Comparison of ENCODE assay signal across 17 cellular contexts in genomic region chr22:38456841-38457699, GRCh38. TPM values are rescaled to one million over a fixed set of nuclear protein-coding genes. Genes with fewer than 3 reads are reported as not detected.
DNase-seq lines count a peak whose midpoint lies in the region; ATAC-seq, FAIRE-seq and TF ChIP-seq lines count a peak whose summit lies in the region.
"Had no signal": no experiment of that assay in that cellular context is flagged by ENCODE, and none has a peak within 500 bp of the region (broad histone marks: within the 10 kb centered on the region; RNA-seq: fewer than 3 reads in every experiment).

No MANE protein-coding gene starts in this region.

- H2BK120ac ChIP-seq in H1 (replicated peaks; ENCODE audit: low read depth, low read length) (no peak overlapping the region), neuronal stem cell (ENCODE audit: low read depth, low read length) (peak overlapping the region; percentile 35)

- H3K27me3 Mint-ChIP-seq in IgD-negative memory B cell, result peaks cover 63% of the 10 kb centered on the region

- no peak overlapping the region for H3K4me3 ChIP-seq in SK-N-SH (ENCODE audit: low read depth in 2 of 2, low read length in 1 of 2)
- H3K4me3 ChIP-seq in H1 (ENCODE audit: extremely low read depth in 1 of 4, insufficient read depth in 2 of 4, low read depth in 3 of 4, low read length in 4 of 4), result no peak overlapping the region
- peak overlapping the region in 1 of 2 donors; percentile 31 for H3K4me3 ChIP-seq in neuronal stem cell (ENCODE audit: low read length in 2 of 2)
- H3K4me3 ChIP-seq in smooth muscle cell, result no peak overlapping the region
- H3K4me3 ChIP-seq in upper lobe of right lung, result no peak overlapping the region

- no peak overlapping the region for H4K5ac ChIP-seq in H1 (ENCODE audit: insufficient read length, low read depth, low read length)

- DNase-seq in SK-N-SH (peak; percentile 47), H1 (ENCODE audit: low read depth in 1 of 2, low spot score in 2 of 2) (no peak), neuronal stem cell (ENCODE audit: low spot score) (no peak), smooth muscle cell (lab: John Stamatoyannopoulos, UW; ENCODE audit: unreplicated experiment) (no peak), upper lobe of right lung (no peak), COLO829 (ENCODE audit: low spot score) (no peak)
- DNase-seq: 8988T; effector CD4-positive, alpha-beta T cell; HFFc6; midbrain; NCI-H187 treated with DMSO at 0.1 percent for 48 hours; NCI-H748 treated with DMSO at 0.1 percent for 48 hours had no signal

- H3K79me1 ChIP-seq in H1 (ENCODE audit: low read depth, low read length) (no peaks in the 10 kb centered on the region), neuronal stem cell (ENCODE audit: low read depth, low read length) (peaks cover 3% of the 10 kb centered on the region)

- TF ChIP-seq RAD21 in SK-N-SH (IDR thresholded peaks at IDR 0.05; ENCODE audit: low read length) (no peak), H1 (IDR thresholded peaks at IDR 0.05 in 1 of 2, conservative IDR thresholded peaks at IDR 0.05 in 1 of 2; ENCODE audit: low read depth in 2 of 2, low read length in 2 of 2) (no peak)

- H3K4me2 ChIP-seq in SK-N-SH, result no peak overlapping the region
- no peak overlapping the region for H3K4me2 ChIP-seq in H1 (ENCODE audit: insufficient read depth in 1 of 2, low read depth in 2 of 2, low read length in 2 of 2)
- no peak overlapping the region for H3K4me2 ChIP-seq in neuronal stem cell (ENCODE audit: insufficient read depth, low read length, poor library complexity, severe bottlenecking)
- no peak overlapping the region for H3K4me2 ChIP-seq in smooth muscle cell

- no peak for ATAC-seq in SK-N-SH treated with all-trans-retinoic acid at 6 μM for 48 hours
- no peak for ATAC-seq in upper lobe of right lung

- H3K4ac ChIP-seq in H1 (replicated peaks; ENCODE audit: insufficient read length, low read depth, low read length) (no peak overlapping the region), neuronal stem cell (ENCODE audit: low read length) (no peak overlapping the region)

- peaks cover 17% of the 10 kb centered on the region; the same call in 1 of the 2 replicates for H3K23me2 ChIP-seq in H1 (ENCODE audit: low read depth, low read length)

- H2AK5ac ChIP-seq in H1 (ENCODE audit: low read depth, low read length) (0 out of 2 replicates have a peak overlapping the region, but pooled peaks have one; percentile 33), neuronal stem cell (ENCODE audit: low read depth, low read length) (peak overlapping the region; percentile 97)

- H2BK5ac ChIP-seq in H1 (ENCODE audit: low read depth, low read length) (no peak overlapping the region), neuronal stem cell (ENCODE audit: low read length) (peak overlapping the region; percentile 4)

- no peak overlapping the region for H3K9ac ChIP-seq in SK-N-SH
- H3K9ac ChIP-seq in H1 (replicated peaks in 1 of 4; ENCODE audit: extremely low read depth in 1 of 4, low read depth in 3 of 4, low read length in 3 of 4), result no peak overlapping the region
- peak overlapping the region; percentile 65 for H3K9ac ChIP-seq in neuronal stem cell (ENCODE audit: low read depth, low read length, poor library complexity)
- no peak overlapping the region for H3K9ac ChIP-seq in smooth muscle cell (ENCODE audit: low read depth)

- H3K36me3 ChIP-seq in SK-N-SH (replicated peaks in 1 of 2; ENCODE audit: control insufficient read depth in 1 of 2, insufficient read depth in 2 of 2, low read length in 1 of 2) (no peaks in the 10 kb centered on the region), H1 (ENCODE audit: control insufficient read depth in 2 of 4, insufficient read depth in 4 of 4, low read length in 3 of 4) (no peaks in the 10 kb centered on the region; a peak in 1 of 8 replicates), neuronal stem cell (replicated peaks in 1 of 2; ENCODE audit: control insufficient read depth in 2 of 2, insufficient read depth in 2 of 2, low read length in 2 of 2) (no peaks in the 10 kb centered on the region), smooth muscle cell (ENCODE audit: low read depth) (no peaks in the 10 kb centered on the region), upper lobe of right lung (no peaks in the 10 kb centered on the region)

- CTCF ChIA-PET in SK-N-SH (lab: Yijun Ruan, JAX) (no interaction called here), H1 (lab: Charles Lee; ENCODE audit: partially characterized antibody) (interaction anchor here (1.1 to 2.5 kb wide), 3 partner anchors 11 to 311 kb away, joined by 3 to 9 read pairs (median 3); partner anchors contain the start of gene KDELR3)

- no peak overlapping the region for H2AFZ ChIP-seq in SK-N-SH (ENCODE audit: low read depth)
- H2AFZ ChIP-seq in H1 (ENCODE audit: low read length), result no peak overlapping the region
- H2AFZ ChIP-seq in neuronal stem cell (ENCODE audit: low read length), result no peak overlapping the region
- no peak overlapping the region for H2AFZ ChIP-seq in smooth muscle cell (ENCODE audit: low read depth)

- H2BK12ac ChIP-seq in H1 (ENCODE audit: low read depth, low read length) (peak overlapping the region; percentile 90; the same call in 1 of the 2 replicates), neuronal stem cell (ENCODE audit: low read length) (peak overlapping the region; percentile 89)

- H3K9me3 ChIP-seq in SK-N-SH (no peaks in the 10 kb centered on the region), H1 (ENCODE audit: insufficient read depth in 2 of 2, low read depth in 1 of 2, low read length in 1 of 2) (no peaks in the 10 kb centered on the region), neuronal stem cell (replicated peaks in 1 of 2; ENCODE audit: control insufficient read depth in 2 of 2, insufficient read depth in 1 of 2, low read depth in 1 of 2, low read length in 2 of 2) (no peaks in the 10 kb centered on the region), smooth muscle cell (replicated peaks; ENCODE audit: low read depth) (no peaks in the 10 kb centered on the region), upper lobe of right lung (no peaks in the 10 kb centered on the region)

- H3K56ac ChIP-seq in H1 (replicated peaks; ENCODE audit: insufficient read length, low read depth, low read length), result no peak overlapping the region

- H3F3A ChIP-seq in SK-N-SH (replicated peaks; ENCODE audit: insufficient read depth), result no peaks in the 10 kb centered on the region
- no peaks in the 10 kb centered on the region for H3F3A ChIP-seq in smooth muscle cell (ENCODE audit: low read depth)

- H3K18ac ChIP-seq in H1 (ENCODE audit: extremely low read depth, low read length) (no peak overlapping the region), neuronal stem cell (ENCODE audit: low read length) (peak overlapping the region; percentile 63)

- TF ChIP-seq CTCF in SK-N-SH (IDR thresholded peaks at IDR 0.05) (no peak), H1 (IDR thresholded peaks at IDR 0.05; ENCODE audit: control extremely low read depth in 1 of 3, insufficient read depth in 1 of 3, low read depth in 1 of 3, low read length in 3 of 3) (no peak), smooth muscle cell (IDR thresholded peaks at IDR 0.05; ENCODE audit: borderline replicate concordance, insufficient read depth, poor library complexity, severe bottlenecking) (no peak), upper lobe of right lung (IDR thresholded peaks at IDR 0.05) (no peak)

- peaks cover 9 to 15% (median 15%) of the 10 kb centered on the region in 3 donors for H3K4me1 Mint-ChIP-seq in IgD-negative memory B cell

- H2BK15ac ChIP-seq in H1 (ENCODE audit: low read length) (0 out of 2 replicates have a peak overlapping the region, but pooled peaks have one; percentile 66), neuronal stem cell (ENCODE audit: low read length) (peak overlapping the region; percentile 95)

- H3K23ac ChIP-seq in H1 (ENCODE audit: insufficient read length) (no peak overlapping the region), neuronal stem cell (ENCODE audit: low read depth, low read length, poor library complexity) (no peak overlapping the region)

- H3K9me3 Mint-ChIP-seq in IgD-negative memory B cell, result no peaks in the 10 kb centered on the region
- H3K9me3 Mint-ChIP-seq: HFFc6 had no signal

- H2BK20ac ChIP-seq in H1 (ENCODE audit: low read length), result 0 out of 2 replicates have a peak overlapping the region, but pooled peaks have one; percentile 21

- TF ChIP-seq EP300 in SK-N-SH (IDR thresholded peaks at IDR 0.05; ENCODE audit: borderline replicate concordance in 1 of 2, low read depth in 1 of 2, low read length in 1 of 2) (no peak), H1 (IDR thresholded peaks at IDR 0.05; ENCODE audit: borderline replicate concordance in 1 of 2, low read depth in 2 of 2, low read length in 2 of 2) (no peak)

- H3K14ac ChIP-seq in H1 (ENCODE audit: insufficient read length) (no peak overlapping the region), neuronal stem cell (ENCODE audit: low read length) (no peak overlapping the region)

- H3K36me3 Mint-ChIP-seq in IgD-negative memory B cell, result peaks cover 4% of the 10 kb centered on the region

- H4K20me1 ChIP-seq in SK-N-SH (ENCODE audit: insufficient read depth) (no peaks in the 10 kb centered on the region), H1 (replicated peaks in 1 of 2; ENCODE audit: control insufficient read depth in 1 of 2, insufficient read depth in 2 of 2, low read length in 2 of 2) (peaks cover 5 to 10% of the 10 kb centered on the region in 2 experiments), smooth muscle cell (ENCODE audit: low read depth) (no peaks in the 10 kb centered on the region)

- H4K8ac ChIP-seq in H1 (ENCODE audit: extremely low read depth, insufficient read depth, low read length), result no peak overlapping the region; the same call in 1 of the 2 replicates
- H4K8ac ChIP-seq in neuronal stem cell (ENCODE audit: low read depth, low read length), result no peak overlapping the region

- intact Hi-C loops in upper lobe of right lung (cut with DNase I), result no loop called here

- peaks cover 0 to 14% of the 10 kb centered on the region in 2 experiments; a peak in 1 of 4 replicates for H3K4me1 ChIP-seq in SK-N-SH (ENCODE audit: control insufficient read depth in 1 of 2, insufficient read depth in 2 of 2, low read depth in 1 of 2, low read length in 1 of 2)
- H3K4me1 ChIP-seq in H1 (replicated peaks in 1 of 4; ENCODE audit: control insufficient read depth in 3 of 4, insufficient read depth in 4 of 4, low read length in 3 of 4), result peaks cover 0 to 22% (median 13%) of the 10 kb centered on the region in 4 experiments; a peak in 6 of 7 replicates
- H3K4me1 ChIP-seq in neuronal stem cell (ENCODE audit: control insufficient read depth in 2 of 2, insufficient read depth in 1 of 2, low read depth in 1 of 2, low read length in 2 of 2), result peaks cover 16 to 36% of the 10 kb centered on the region in 2 donors
- H3K4me1 ChIP-seq in smooth muscle cell (ENCODE audit: low read depth), result no peaks in the 10 kb centered on the region
- peaks cover 6% of the 10 kb centered on the region for H3K4me1 ChIP-seq in upper lobe of right lung

- no peaks in the 10 kb centered on the region for H3K9me2 ChIP-seq in SK-N-SH

- no peaks in the 10 kb centered on the region for H3K79me2 ChIP-seq in SK-N-SH (ENCODE audit: insufficient read depth)
- no peaks in the 10 kb centered on the region for H3K79me2 ChIP-seq in H1 (ENCODE audit: control insufficient read depth in 1 of 2, insufficient read depth in 2 of 2, low read length in 2 of 2)
- no peaks in the 10 kb centered on the region for H3K79me2 ChIP-seq in smooth muscle cell (ENCODE audit: low read depth)

- no peak for TF ChIP-seq POLR2A in H1 (IDR thresholded peaks at IDR 0.05; ENCODE audit: control extremely low read depth in 1 of 2, low read depth in 2 of 2, low read length in 2 of 2)

- H3K27ac Mint-ChIP-seq in IgD-negative memory B cell, result peak overlapping the region; percentile 3 to 63 (median 17)
- H3K27ac Mint-ChIP-seq: HFFc6 had no signal

- H3K27me3 ChIP-seq in SK-N-SH (ENCODE audit: insufficient read depth) (no peaks in the 10 kb centered on the region; the same call in 1 of the 2 replicates), H1 (replicated peaks in 1 of 4; ENCODE audit: control insufficient read depth in 3 of 4, extremely low read depth in 1 of 4, insufficient read depth in 3 of 4, low read length in 3 of 4) (peaks cover 15 to 59% (median 52%) of the 10 kb centered on the region in 4 experiments), neuronal stem cell (ENCODE audit: control insufficient read depth in 3 of 3, insufficient read depth in 3 of 3, low read depth in 1 of 3, low read length in 3 of 3) (peaks cover 7 to 45% (median 21%) of the 10 kb centered on the region in 3 experiments), smooth muscle cell (ENCODE audit: low read depth) (peaks cover 56% of the 10 kb centered on the region), upper lobe of right lung (peaks cover 67% of the 10 kb centered on the region)

- POLR2A ChIA-PET in SK-N-SH (lab: Yijun Ruan, JAX), result no interaction called here
- POLR2A ChIA-PET in H1 (lab: Charles Lee; ENCODE audit: partially characterized antibody), result interaction anchor here (0.7 to 40.8 kb wide), 3 partner anchors 10 to 33 kb away, joined by 3 to 1102 read pairs (median 4); partner anchors contain the start of gene KDELR3

- H3K27ac ChIP-seq in SK-N-SH (ENCODE audit: low read depth in 2 of 2, low read length in 1 of 2) (no peak overlapping the region; a peak in 1 of 4 replicates), H1 (ENCODE audit: low read depth, low read length) (no peak overlapping the region), neuronal stem cell (replicated peaks; ENCODE audit: low read length) (no peak overlapping the region), smooth muscle cell (ENCODE audit: low read depth) (no peak overlapping the region), upper lobe of right lung (no peak overlapping the region)
- H3K27ac ChIP-seq: RWPE1 had no signal

- peak overlapping the region; percentile 69 to 90 (median 84) for H3K4me3 Mint-ChIP-seq in IgD-negative memory B cell
- H3K4me3 Mint-ChIP-seq: HFFc6 had no signal

- WGBS in SK-N-SH (ENCODE audit: low lambda C conversion rate), result 76% methylated on average over 8 of the region's 14 CpGs
- WGBS in H1 (ENCODE audit: extremely low coverage in 1 of 2, insufficient coverage in 1 of 2, insufficient read length in 1 of 2, insufficient replicate concordance in 2 of 2, low coverage in 1 of 2, low lambda C conversion rate in 2 of 2, missing lambda C conversion rate in 1 of 2), 2 experiments, result 83% methylated on average over 14 of the region's 14 CpGs; no CpG with 5 or more reads in 1 of the 2 experiments
- WGBS in neuronal stem cell (ENCODE audit: extremely low coverage in 2 of 2, insufficient read length in 2 of 2, insufficient replicate concordance in 1 of 2), 2 donors, result no CpG with 5 or more reads among the region's 14 CpGs
- WGBS in smooth muscle cell (ENCODE audit: low lambda C conversion rate), result 89% methylated on average over 14 of the region's 14 CpGs

- no peak for FAIRE-seq in H1 (lab: Jason Lieb, UNC)
- FAIRE-seq: D721Med, TTC549 had no signal

- H4K91ac ChIP-seq in H1 (replicated peaks; ENCODE audit: insufficient read length, low read length), result peak overlapping the region; percentile 93
- no peak overlapping the region for H4K91ac ChIP-seq in neuronal stem cell (ENCODE audit: low read depth, low read length, poor library complexity)

RNA-seq across cellular contexts. Expression of gene KCNJ4, which starts 2.1 kb away (rescaled TPM):
- polyA plus RNA-seq in SK-N-SH (2012; rRNA removed) (not detected in 2 replicates), IgD-negative memory B cell (not detected), H1 (2011; rRNA removed) (1.4 TPM in 2 replicates), smooth muscle cell (not detected in 2 replicates)
- not detected in 2 replicates for polyA plus RNA-seq in SK-N-SH (2012; cell fraction: cytosol; rRNA removed)
- not detected in 2 replicates for polyA plus RNA-seq in SK-N-SH (2012; cell fraction: nucleus; rRNA removed)
- 2.2 and 2.3 TPM in 2 replicates for total RNA-seq in H1 (2021; fragmentation: NEBNext Ultra II Directional; extraction: Animal tissue kit (Norgen Biotek cat#: 25700))
- polyA plus RNA-seq in H1 (2011; cell fraction: cytosol; rRNA removed), result 1.3 TPM
- 1.2 TPM for polyA plus RNA-seq in H1 (2011; cell fraction: nucleus; rRNA removed)
- 1.0 to 3.7 TPM (median 2.6 TPM) in 4 replicates for polyA plus RNA-seq in H1 (2012, experiment 1 of 2)
- 1.2 TPM for polyA plus RNA-seq in H1 (2012, experiment 2 of 2)
- polyA plus RNA-seq in H1 (2013, experiment 1 of 2), result 1.2 TPM
- 1.3 TPM for polyA plus RNA-seq in H1 (2013, experiment 2 of 2)
- polyA minus RNA-seq in H1 (2011; rRNA and poly(A)+ RNA removed), result 0.41 TPM in 2 replicates
- polyA minus RNA-seq in H1 (2011; cell fraction: cytosol; rRNA and poly(A)+ RNA removed), result 1.8 TPM
- polyA minus RNA-seq in H1 (2011; cell fraction: nucleus; rRNA and poly(A)+ RNA removed), result not detected
- 6.0 TPM for polyA plus RNA-seq in neuronal stem cell (2013, experiment 1 of 2)
- 5.6 TPM for polyA plus RNA-seq in neuronal stem cell (2013, experiment 2 of 2)
- total RNA-seq in smooth muscle cell (0.81 TPM in 1 of 2 replicates, not detected in the other), upper lobe of right lung (not detected)
- total RNA-seq: HFFc6 had no signal

RNA-seq across cellular contexts. Expression of gene KDELR3, which starts 10.8 kb away (rescaled TPM):
- polyA plus RNA-seq in SK-N-SH (2012; rRNA removed), result 16.5 and 17.1 TPM in 2 replicates
- polyA plus RNA-seq in SK-N-SH (2012; cell fraction: cytosol; rRNA removed), result 17.9 and 19.3 TPM in 2 replicates
- 7.7 and 13.2 TPM in 2 replicates for polyA plus RNA-seq in SK-N-SH (2012; cell fraction: nucleus; rRNA removed)
- polyA plus RNA-seq in IgD-negative memory B cell, result 0.56 TPM
- 7.8 and 7.9 TPM in 2 replicates for total RNA-seq in H1 (2021; fragmentation: NEBNext Ultra II Directional; extraction: Animal tissue kit (Norgen Biotek cat#: 25700))
- 8.0 and 13.0 TPM in 2 replicates for polyA plus RNA-seq in H1 (2011; rRNA removed)
- polyA plus RNA-seq in H1 (2011; cell fraction: cytosol; rRNA removed), result 7.9 TPM
- polyA plus RNA-seq in H1 (2011; cell fraction: nucleus; rRNA removed), result 4.4 TPM
- polyA plus RNA-seq in H1 (2012, experiment 1 of 2), result 6.7 to 7.7 TPM (median 7.3 TPM) in 4 replicates
- polyA plus RNA-seq in H1 (2012, experiment 2 of 2), result 4.7 TPM
- 14.5 TPM for polyA plus RNA-seq in H1 (2013, experiment 1 of 2)
- polyA plus RNA-seq in H1 (2013, experiment 2 of 2), result 19.3 TPM
- 7.5 and 13.4 TPM in 2 replicates for polyA minus RNA-seq in H1 (2011; rRNA and poly(A)+ RNA removed)
- polyA minus RNA-seq in H1 (2011; cell fraction: cytosol; rRNA and poly(A)+ RNA removed), result 3.1 TPM
- 4.7 TPM for polyA minus RNA-seq in H1 (2011; cell fraction: nucleus; rRNA and poly(A)+ RNA removed)
- polyA plus RNA-seq in neuronal stem cell (2013, experiment 1 of 2), result 11.1 TPM
- 11.0 TPM for polyA plus RNA-seq in neuronal stem cell (2013, experiment 2 of 2)
- 163 and 207 TPM in 2 replicates for total RNA-seq in smooth muscle cell
- 198 and 252 TPM in 2 replicates for polyA plus RNA-seq in smooth muscle cell
- total RNA-seq in upper lobe of right lung, result 5.9 TPM

RNA-seq across cellular contexts. Expression of gene DDX17, which starts 49.0 kb away (rescaled TPM):
- polyA plus RNA-seq in SK-N-SH (2012; rRNA removed), result 111 and 178 TPM in 2 replicates
- polyA plus RNA-seq in SK-N-SH (2012; cell fraction: cytosol; rRNA removed), result 76.6 and 90.6 TPM in 2 replicates
- polyA plus RNA-seq in SK-N-SH (2012; cell fraction: nucleus; rRNA removed), result 338 and 400 TPM in 2 replicates
- 55.9 TPM for polyA plus RNA-seq in IgD-negative memory B cell
- total RNA-seq in H1 (2021; fragmentation: NEBNext Ultra II Directional; extraction: Animal tissue kit (Norgen Biotek cat#: 25700)), result 441 and 448 TPM in 2 replicates
- 437 and 698 TPM in 2 replicates for polyA plus RNA-seq in H1 (2011; rRNA removed)
- 503 TPM for polyA plus RNA-seq in H1 (2011; cell fraction: cytosol; rRNA removed)
- 1,685 TPM for polyA plus RNA-seq in H1 (2011; cell fraction: nucleus; rRNA removed)
- polyA plus RNA-seq in H1 (2012, experiment 1 of 2), result 247 to 297 TPM (median 278 TPM) in 4 replicates
- 43.0 TPM for polyA plus RNA-seq in H1 (2012, experiment 2 of 2)
- polyA plus RNA-seq in H1 (2013, experiment 1 of 2), result 243 TPM
- 214 TPM for polyA plus RNA-seq in H1 (2013, experiment 2 of 2)
- 707 and 1,020 TPM in 2 replicates for polyA minus RNA-seq in H1 (2011; rRNA and poly(A)+ RNA removed)
- 330 TPM for polyA minus RNA-seq in H1 (2011; cell fraction: cytosol; rRNA and poly(A)+ RNA removed)
- polyA minus RNA-seq in H1 (2011; cell fraction: nucleus; rRNA and poly(A)+ RNA removed), result 755 TPM
- 260 TPM for polyA plus RNA-seq in neuronal stem cell (2013, experiment 1 of 2)
- 263 TPM for polyA plus RNA-seq in neuronal stem cell (2013, experiment 2 of 2)
- 182 and 201 TPM in 2 replicates for total RNA-seq in smooth muscle cell
- 11.5 and 22.2 TPM in 2 replicates for polyA plus RNA-seq in smooth muscle cell
- total RNA-seq in upper lobe of right lung, result 480 TPM
